ENCODE assay signal across 21 cellular contexts in the genomic region with DNA sequence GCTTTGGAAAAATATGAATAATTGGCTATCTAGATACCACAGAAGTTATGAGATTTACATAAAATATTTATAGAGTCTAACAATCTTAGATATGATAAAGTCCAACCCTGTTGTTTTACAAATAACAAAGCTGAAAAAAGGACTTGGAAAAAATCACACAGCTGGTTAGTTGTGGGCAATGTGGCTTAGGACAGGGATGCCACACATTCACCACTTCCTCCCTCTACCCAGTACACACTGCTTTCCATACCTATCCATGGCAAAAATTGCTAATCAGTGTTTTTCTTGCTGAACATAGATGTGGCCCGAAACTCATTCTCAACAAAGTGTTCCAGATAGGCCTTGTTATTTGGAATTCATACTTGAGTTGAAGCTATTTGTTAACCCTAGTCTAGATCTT.
"Had no signal": no experiment of that assay in that cellular context is flagged by ENCODE, and none has a peak within 500 bp of the region (broad histone marks: within the 10 kb centered on the region; RNA-seq: fewer than 3 reads in every experiment).

No MANE protein-coding gene starts in this region.

- H3K27me3 ChIP-seq: foreskin keratinocyte, left lung, neural progenitor cell, sigmoid colon, upper lobe of left lung had no signal

- H3K27ac ChIP-seq: foreskin keratinocyte, left lung, neural progenitor cell, sigmoid colon, upper lobe of left lung had no signal

- ATAC-seq: activated CD8-positive, alpha-beta memory T cell treated with anti-CD3 and anti-CD28 coated beads, Interleukin-2, amount 10 ng/mL, durations not matched to agents 7 days and 5 days; activated CD8-positive, alpha-beta T cell treated with anti-CD3 and anti-CD28 coated beads for 36 hours; foreskin keratinocyte; left lung; naive thymus-derived CD8-positive, alpha-beta T cell; T-helper 17 cell had no signal

- H3K9ac ChIP-seq: neural progenitor cell had no signal

- H3K4me1 ChIP-seq: foreskin keratinocyte, left lung, sigmoid colon, upper lobe of left lung had no signal

- H3K4me3 ChIP-seq: left lung, lung, neural progenitor cell, sigmoid colon, upper lobe of left lung had no signal

- H3K36me3 ChIP-seq: left lung, neural progenitor cell, sigmoid colon, upper lobe of left lung had no signal

- DNase-seq: activated CD4-positive, alpha-beta T cell treated with anti-CD3 and anti-CD28 coated beads, Interleukin-2, amount 10 ng/mL, durations not matched to agents 7 days and 5 days; activated CD8-positive, alpha-beta memory T cell treated with anti-CD3 and anti-CD28 coated beads, Interleukin-2, amount 10 ng/mL, durations not matched to agents 7 days and 5 days; activated CD8-positive, alpha-beta T cell treated with anti-CD3 and anti-CD28 coated beads for 36 hours; activated gamma-delta T cell; activated naive CD4-positive, alpha-beta T cell treated with anti-CD3 and anti-CD28 coated beads, Interleukin-2, amount 50 U/mL, for 16 hours; activated T-cell treated with anti-CD3 and anti-CD28 coated beads for 4 hours; anterior cingulate cortex; effector CD4-positive, alpha-beta T cell; foreskin keratinocyte; immature natural killer cell; kidney glomerular epithelial cell; left lung; naive thymus-derived CD8-positive, alpha-beta T cell; retina; sigmoid colon; stimulated activated CD4-positive, alpha-beta T cell treated with anti-CD3 and anti-CD28 coated beads, Interleukin-4, amount 100 ng/mL, for 1 hour; stimulated activated naive CD4-positive, alpha-beta T cell treated with Interleukin-2 at 50 U/mL for 16 hours; T-helper 17 cell; upper lobe of left lung had no signal

- H3K9me3 ChIP-seq: upper lobe of left lung had no signal

- H3K4me2 ChIP-seq: neural progenitor cell had no signal
